1 cellular context compared by ENCODE assay signal in the genomic region with DNA sequence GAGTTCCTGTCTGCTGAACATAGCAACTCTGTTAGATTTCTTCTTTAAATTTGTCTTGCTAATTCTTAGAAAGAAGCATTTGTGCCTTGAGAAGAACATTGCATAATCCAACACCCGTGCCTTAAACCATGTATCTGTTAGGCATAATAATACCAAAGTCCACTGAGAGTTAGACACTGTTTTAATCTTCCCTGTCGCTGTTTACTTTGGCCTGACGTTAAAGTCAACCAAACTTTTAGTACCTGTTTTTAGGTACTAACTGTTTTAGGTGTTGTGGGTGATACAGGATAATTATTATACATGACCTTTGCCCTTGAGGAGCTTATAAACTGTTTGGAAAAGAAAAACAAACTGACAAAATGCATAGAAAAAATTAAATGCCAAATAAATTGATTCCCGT.
A peak's percentile ranks its signal among the peaks of the same experiment; 100 is the strongest.
TF ChIP-seq lines count a peak whose summit lies in the region.

No MANE protein-coding gene starts in this region.

TF ChIP-seq in HepG2, 621 proteins besides CTCF, POLR2A, EP300 and RAD21 (continues in another document):
- no peak for TF ChIP-seq ZFYVE20 (CRISPR knock-in tag; IDR thresholded peaks at IDR 0.05; ENCODE audit: borderline replicate concordance, low read depth)
- no peak for TF ChIP-seq ZNF773 (CRISPR knock-in tag; IDR thresholded peaks at IDR 0.05; ENCODE audit: borderline replicate concordance)
- no peak for TF ChIP-seq ZKSCAN5 (CRISPR knock-in tag; IDR thresholded peaks at IDR 0.05)
- no peak for TF ChIP-seq ZNF746 (CRISPR knock-in tag; IDR thresholded peaks at IDR 0.05)
- TF ChIP-seq PHF21A (CRISPR knock-in tag; IDR thresholded peaks at IDR 0.05): no peak
- no peak for TF ChIP-seq ZNF766 (CRISPR knock-in tag; IDR thresholded peaks at IDR 0.05; ENCODE audit: borderline replicate concordance)
- no peak; the same call in 1 of the 2 replicates for TF ChIP-seq ETV5 (CRISPR knock-in tag; IDR thresholded peaks at IDR 0.05; ENCODE audit: borderline replicate concordance)
- 0 out of 2 replicates have a peak, but pooled peaks have one; percentile 35 for TF ChIP-seq KAT8 (CRISPR knock-in tag; IDR thresholded peaks at IDR 0.05)
- TF ChIP-seq, protein P1, sequence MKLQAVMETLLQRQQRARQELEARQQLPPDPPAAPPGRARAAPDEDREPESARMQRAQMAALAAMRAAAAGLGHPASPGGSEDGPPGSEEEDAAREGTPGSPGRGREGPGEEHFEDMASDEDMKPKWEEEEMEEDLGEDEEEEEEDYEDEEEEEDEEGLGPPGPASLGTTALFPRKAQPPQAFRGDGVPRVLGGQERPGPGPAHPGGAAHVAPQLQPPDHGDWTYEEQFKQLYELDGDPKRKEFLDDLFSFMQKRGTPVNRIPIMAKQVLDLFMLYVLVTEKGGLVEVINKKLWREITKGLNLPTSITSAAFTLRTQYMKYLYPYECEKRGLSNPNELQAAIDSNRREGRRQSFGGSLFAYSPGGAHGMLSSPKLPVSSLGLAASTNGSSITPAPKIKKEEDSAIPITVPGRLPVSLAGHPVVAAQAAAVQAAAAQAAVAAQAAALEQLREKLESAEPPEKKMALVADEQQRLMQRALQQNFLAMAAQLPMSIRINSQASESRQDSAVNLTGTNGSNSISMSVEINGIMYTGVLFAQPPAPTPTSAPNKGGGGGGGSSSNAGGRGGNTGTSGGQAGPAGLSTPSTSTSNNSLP (IDR thresholded peaks at IDR 0.05; ENCODE audit: low read depth, low read length): peak; percentile 54; the same call in 1 of the 2 replicates
- no peak for TF ChIP-seq HNRNPLL (IDR thresholded peaks at IDR 0.05; ENCODE audit: low read depth, low read length, poor library complexity, severe bottlenecking)
- TF ChIP-seq, protein P2, sequence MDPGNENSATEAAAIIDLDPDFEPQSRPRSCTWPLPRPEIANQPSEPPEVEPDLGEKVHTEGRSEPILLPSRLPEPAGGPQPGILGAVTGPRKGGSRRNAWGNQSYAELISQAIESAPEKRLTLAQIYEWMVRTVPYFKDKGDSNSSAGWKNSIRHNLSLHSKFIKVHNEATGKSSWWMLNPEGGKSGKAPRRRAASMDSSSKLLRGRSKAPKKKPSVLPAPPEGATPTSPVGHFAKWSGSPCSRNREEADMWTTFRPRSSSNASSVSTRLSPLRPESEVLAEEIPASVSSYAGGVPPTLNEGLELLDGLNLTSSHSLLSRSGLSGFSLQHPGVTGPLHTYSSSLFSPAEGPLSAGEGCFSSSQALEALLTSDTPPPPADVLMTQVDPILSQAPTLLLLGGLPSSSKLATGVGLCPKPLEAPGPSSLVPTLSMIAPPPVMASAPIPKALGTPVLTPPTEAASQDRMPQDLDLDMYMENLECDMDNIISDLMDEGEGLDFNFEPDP (CRISPR knock-in tag; conservative IDR thresholded peaks at IDR 0.05): no peak
- no peak for TF ChIP-seq ETV6 (CRISPR knock-in tag; conservative IDR thresholded peaks at IDR 0.05)
- TF ChIP-seq GATA4 (IDR thresholded peaks at IDR 0.05; ENCODE audit: borderline replicate concordance, low read depth): no peak
- TF ChIP-seq SNRNP70 (IDR thresholded peaks at IDR 0.05; ENCODE audit: low read depth, low read length): no peak
- TF ChIP-seq, protein P3, sequence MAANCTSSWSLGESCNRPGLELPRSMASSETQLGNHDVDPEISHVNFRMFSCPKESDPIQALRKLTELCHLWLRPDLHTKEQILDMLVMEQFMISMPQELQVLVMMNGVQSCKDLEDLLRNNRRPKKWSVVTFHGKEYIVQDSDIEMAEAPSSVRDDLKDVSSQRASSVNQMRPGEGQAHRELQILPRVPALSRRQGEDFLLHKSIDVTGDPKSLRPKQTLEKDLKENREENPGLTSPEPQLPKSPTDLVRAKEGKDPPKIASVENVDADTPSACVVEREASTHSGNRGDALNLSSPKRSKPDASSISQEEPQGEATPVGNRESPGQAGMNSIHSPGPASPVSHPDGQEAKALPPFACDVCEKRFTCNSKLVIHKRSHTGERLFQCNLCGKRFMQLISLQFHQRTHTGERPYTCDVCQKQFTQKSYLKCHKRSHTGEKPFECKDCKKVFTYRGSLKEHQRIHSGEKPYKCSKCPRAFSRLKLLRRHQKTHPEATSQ (CRISPR knock-in tag; IDR thresholded peaks at IDR 0.05; ENCODE audit: borderline replicate concordance): no peak
- TF ChIP-seq NR2F2 (IDR thresholded peaks at IDR 0.05; ENCODE audit: borderline replicate concordance, low read depth): no peak
- TF ChIP-seq ZSCAN12 (CRISPR knock-in tag; IDR thresholded peaks at IDR 0.05): no peak
- no peak for TF ChIP-seq NCOA5 (CRISPR knock-in tag; IDR thresholded peaks at IDR 0.05)
- peak; percentile 32; the same call in 1 of the 2 replicates for TF ChIP-seq TBX2 (CRISPR knock-in tag; IDR thresholded peaks at IDR 0.05; ENCODE audit: borderline replicate concordance)
- no peak for TF ChIP-seq ZNF225 (CRISPR knock-in tag; IDR thresholded peaks at IDR 0.05)
- TF ChIP-seq MTF1 (CRISPR knock-in tag; IDR thresholded peaks at IDR 0.05): no peak
- TF ChIP-seq, protein P4, sequence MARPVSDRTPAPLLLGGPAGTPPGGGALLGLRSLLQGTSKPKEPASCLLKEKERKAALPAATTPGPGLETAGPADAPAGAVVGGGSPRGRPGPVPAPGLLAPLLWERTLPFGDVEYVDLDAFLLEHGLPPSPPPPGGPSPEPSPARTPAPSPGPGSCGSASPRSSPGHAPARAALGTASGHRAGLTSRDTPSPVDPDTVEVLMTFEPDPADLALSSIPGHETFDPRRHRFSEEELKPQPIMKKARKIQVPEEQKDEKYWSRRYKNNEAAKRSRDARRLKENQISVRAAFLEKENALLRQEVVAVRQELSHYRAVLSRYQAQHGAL (CRISPR knock-in tag; IDR thresholded peaks at IDR 0.05; ENCODE audit: not compliant biosample characterization): no peak
- TF ChIP-seq MTF2 (CRISPR knock-in tag; IDR thresholded peaks at IDR 0.05; ENCODE audit: borderline replicate concordance): no peak
- no peak for TF ChIP-seq FOXP1 (IDR thresholded peaks at IDR 0.05)
- peak; percentile 76 for TF ChIP-seq FOXP1 (CRISPR knock-in tag; IDR thresholded peaks at IDR 0.05)
- peak; percentile 90 for TF ChIP-seq CEBPG (CRISPR knock-in tag; IDR thresholded peaks at IDR 0.05)
- TF ChIP-seq PTBP1 (IDR thresholded peaks at IDR 0.05; ENCODE audit: low read depth, low read length, poor library complexity, severe bottlenecking): no peak
- no peak for TF ChIP-seq ZSCAN21 (CRISPR knock-in tag; IDR thresholded peaks at IDR 0.05; ENCODE audit: borderline replicate concordance)
- TF ChIP-seq SNAPC2 (CRISPR knock-in tag; IDR thresholded peaks at IDR 0.05): no peak
- TF ChIP-seq, protein P5, sequence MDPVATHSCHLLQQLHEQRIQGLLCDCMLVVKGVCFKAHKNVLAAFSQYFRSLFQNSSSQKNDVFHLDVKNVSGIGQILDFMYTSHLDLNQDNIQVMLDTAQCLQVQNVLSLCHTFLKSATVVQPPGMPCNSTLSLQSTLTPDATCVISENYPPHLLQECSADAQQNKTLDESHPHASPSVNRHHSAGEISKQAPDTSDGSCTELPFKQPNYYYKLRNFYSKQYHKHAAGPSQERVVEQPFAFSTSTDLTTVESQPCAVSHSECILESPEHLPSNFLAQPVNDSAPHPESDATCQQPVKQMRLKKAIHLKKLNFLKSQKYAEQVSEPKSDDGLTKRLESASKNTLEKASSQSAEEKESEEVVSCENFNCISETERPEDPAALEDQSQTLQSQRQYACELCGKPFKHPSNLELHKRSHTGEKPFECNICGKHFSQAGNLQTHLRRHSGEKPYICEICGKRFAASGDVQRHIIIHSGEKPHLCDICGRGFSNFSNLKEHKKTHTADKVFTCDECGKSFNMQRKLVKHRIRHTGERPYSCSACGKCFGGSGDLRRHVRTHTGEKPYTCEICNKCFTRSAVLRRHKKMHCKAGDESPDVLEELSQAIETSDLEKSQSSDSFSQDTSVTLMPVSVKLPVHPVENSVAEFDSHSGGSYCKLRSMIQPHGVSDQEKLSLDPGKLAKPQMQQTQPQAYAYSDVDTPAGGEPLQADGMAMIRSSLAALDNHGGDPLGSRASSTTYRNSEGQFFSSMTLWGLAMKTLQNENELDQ (CRISPR knock-in tag; IDR thresholded peaks at IDR 0.05; ENCODE audit: borderline replicate concordance): no peak
- TF ChIP-seq ZNF839 (CRISPR knock-in tag; IDR thresholded peaks at IDR 0.05; ENCODE audit: borderline replicate concordance): no peak
- TF ChIP-seq JUNB (CRISPR knock-in tag; IDR thresholded peaks at IDR 0.05; ENCODE audit: borderline replicate concordance): no peak
- TF ChIP-seq, protein P6, sequence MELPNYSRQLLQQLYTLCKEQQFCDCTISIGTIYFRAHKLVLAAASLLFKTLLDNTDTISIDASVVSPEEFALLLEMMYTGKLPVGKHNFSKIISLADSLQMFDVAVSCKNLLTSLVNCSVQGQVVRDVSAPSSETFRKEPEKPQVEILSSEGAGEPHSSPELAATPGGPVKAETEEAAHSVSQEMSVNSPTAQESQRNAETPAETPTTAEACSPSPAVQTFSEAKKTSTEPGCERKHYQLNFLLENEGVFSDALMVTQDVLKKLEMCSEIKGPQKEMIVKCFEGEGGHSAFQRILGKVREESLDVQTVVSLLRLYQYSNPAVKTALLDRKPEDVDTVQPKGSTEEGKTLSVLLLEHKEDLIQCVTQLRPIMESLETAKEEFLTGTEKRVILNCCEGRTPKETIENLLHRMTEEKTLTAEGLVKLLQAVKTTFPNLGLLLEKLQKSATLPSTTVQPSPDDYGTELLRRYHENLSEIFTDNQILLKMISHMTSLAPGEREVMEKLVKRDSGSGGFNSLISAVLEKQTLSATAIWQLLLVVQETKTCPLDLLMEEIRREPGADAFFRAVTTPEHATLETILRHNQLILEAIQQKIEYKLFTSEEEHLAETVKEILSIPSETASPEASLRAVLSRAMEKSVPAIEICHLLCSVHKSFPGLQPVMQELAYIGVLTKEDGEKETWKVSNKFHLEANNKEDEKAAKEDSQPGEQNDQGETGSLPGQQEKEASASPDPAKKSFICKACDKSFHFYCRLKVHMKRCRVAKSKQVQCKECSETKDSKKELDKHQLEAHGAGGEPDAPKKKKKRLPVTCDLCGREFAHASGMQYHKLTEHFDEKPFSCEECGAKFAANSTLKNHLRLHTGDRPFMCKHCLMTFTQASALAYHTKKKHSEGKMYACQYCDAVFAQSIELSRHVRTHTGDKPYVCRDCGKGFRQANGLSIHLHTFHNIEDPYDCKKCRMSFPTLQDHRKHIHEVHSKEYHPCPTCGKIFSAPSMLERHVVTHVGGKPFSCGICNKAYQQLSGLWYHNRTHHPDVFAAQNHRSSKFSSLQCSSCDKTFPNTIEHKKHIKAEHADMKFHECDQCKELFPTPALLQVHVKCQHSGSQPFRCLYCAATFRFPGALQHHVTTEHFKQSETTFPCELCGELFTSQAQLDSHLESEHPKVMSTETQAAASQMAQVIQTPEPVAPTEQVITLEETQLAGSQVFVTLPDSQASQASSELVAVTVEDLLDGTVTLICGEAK (IDR thresholded peaks at IDR 0.05): no peak
- TF ChIP-seq, protein P6 (CRISPR knock-in tag; IDR thresholded peaks at IDR 0.05): no peak
- no peak for TF ChIP-seq ZNF737 (CRISPR knock-in tag; IDR thresholded peaks at IDR 0.05; ENCODE audit: borderline replicate concordance)
- TF ChIP-seq, protein P7, sequence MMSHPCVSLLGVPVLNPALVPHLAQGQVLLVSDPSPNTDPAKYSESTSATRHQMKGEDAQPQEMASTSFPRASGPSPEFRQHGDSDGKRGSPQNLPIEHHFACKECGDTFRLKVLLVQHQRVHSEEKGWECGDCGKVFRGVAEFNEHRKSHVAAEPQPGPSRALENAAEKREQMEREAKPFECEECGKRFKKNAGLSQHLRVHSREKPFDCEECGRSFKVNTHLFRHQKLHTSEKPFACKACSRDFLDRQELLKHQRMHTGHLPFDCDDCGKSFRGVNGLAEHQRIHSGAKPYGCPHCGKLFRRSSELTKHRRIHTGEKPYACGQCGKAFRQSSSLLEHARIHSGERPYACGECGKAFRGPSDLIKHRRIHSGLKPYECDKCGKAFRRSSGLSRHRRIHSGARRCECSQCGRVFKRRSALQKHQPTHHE (CRISPR knock-in tag; IDR thresholded peaks at IDR 0.05; ENCODE audit: borderline replicate concordance): no peak
- no peak for TF ChIP-seq ZBTB3 (CRISPR knock-in tag; IDR thresholded peaks at IDR 0.05; ENCODE audit: borderline replicate concordance, low read depth)
- TF ChIP-seq MEIS1 (CRISPR knock-in tag; IDR thresholded peaks at IDR 0.05; ENCODE audit: borderline replicate concordance): no peak
- peak; percentile 47; the same call in 1 of the 2 replicates for TF ChIP-seq MIER3 (CRISPR knock-in tag; IDR thresholded peaks at IDR 0.05; ENCODE audit: borderline replicate concordance)
- TF ChIP-seq ZNF552 (CRISPR knock-in tag; IDR thresholded peaks at IDR 0.05; ENCODE audit: borderline replicate concordance): no peak
